ENCODE assay signal across 21 cellular contexts in genomic region chr11:127126956-127127355, GRCh38.
"Had no signal": no experiment of that assay in that cellular context is flagged by ENCODE, and none has a peak within 500 bp of the region (broad histone marks: within the 10 kb centered on the region; RNA-seq: fewer than 3 reads in every experiment).

No MANE protein-coding gene starts in this region.

- DNase-seq: effector CD4-positive, alpha-beta T cell; heart left ventricle; hippocampal formation; kidney glomerular epithelial cell; mesendoderm; naive B cell; posterior cingulate gyrus; stimulated activated CD4-positive, alpha-beta T cell treated with anti-CD3 and anti-CD28 coated beads, Interleukin-2, amount 100 ng/mL, for 24 hours; stimulated activated CD4-positive, alpha-beta T cell treated with anti-CD3 and anti-CD28 coated beads, Interleukin-4, amount 100 ng/mL, for 4 hours; stimulated activated naive B cell treated with anti-CD40 and anti-IgM and Interleukin-4, amounts not matched to agents 10 μg/mL and 1 μg/mL and 100 μg/mL, for 72 hours; stimulated activated naive CD8-positive, alpha-beta T cell treated with anti-CD3 and anti-CD28 coated beads, Interleukin-15, amount 100 ng/mL, for 72 hours; upper lobe of right lung had no signal

- H3K4me1 ChIP-seq: heart left ventricle, testis, tibial nerve, upper lobe of right lung, vagina had no signal

- H3K4me3 Mint-ChIP-seq: naive B cell; nephron; stimulated activated naive B cell treated with anti-CD40 and anti-IgM and Interleukin-4, amounts not matched to agents 10 μg/mL and 1 μg/mL and 100 μg/mL, for 72 hours; stimulated activated naive CD8-positive, alpha-beta T cell treated with anti-CD3 and anti-CD28 coated beads, Interleukin-15, amount 100 ng/mL, for 72 hours had no signal

- H3K9me3 ChIP-seq: heart left ventricle, neutrophil, testis, tibial nerve, upper lobe of right lung, vagina had no signal

- H3K4me1 Mint-ChIP-seq: naive B cell; nephron; stimulated activated naive B cell treated with anti-CD40 and anti-IgM and Interleukin-4, amounts not matched to agents 10 μg/mL and 1 μg/mL and 100 μg/mL, for 72 hours; stimulated activated naive CD8-positive, alpha-beta T cell treated with anti-CD3 and anti-CD28 coated beads, Interleukin-15, amount 100 ng/mL, for 72 hours had no signal

- H3K4me3 ChIP-seq: heart left ventricle, skin epidermis, tibial nerve, upper lobe of right lung, vagina had no signal

- H3K36me3 Mint-ChIP-seq: naive B cell; stimulated activated naive B cell treated with anti-CD40 and anti-IgM and Interleukin-4, amounts not matched to agents 10 μg/mL and 1 μg/mL and 100 μg/mL, for 72 hours had no signal

- H3K36me3 ChIP-seq: heart left ventricle, neutrophil, tibial nerve, upper lobe of right lung, vagina had no signal

- H3K27ac Mint-ChIP-seq: naive B cell; nephron; stimulated activated naive B cell treated with anti-CD40 and anti-IgM and Interleukin-4, amounts not matched to agents 10 μg/mL and 1 μg/mL and 100 μg/mL, for 72 hours; stimulated activated naive CD8-positive, alpha-beta T cell treated with anti-CD3 and anti-CD28 coated beads, Interleukin-15, amount 100 ng/mL, for 72 hours had no signal

- H3K27ac ChIP-seq: heart left ventricle, neutrophil, skin epidermis, testis, tibial nerve, upper lobe of right lung, vagina had no signal

- ATAC-seq: heart left ventricle; sciatic nerve; stimulated activated naive B cell treated with anti-CD40 and anti-IgM and Interleukin-4, amounts not matched to agents 10 μg/mL and 1 μg/mL and 100 μg/mL, for 72 hours; stimulated activated naive CD8-positive, alpha-beta T cell treated with anti-CD3 and anti-CD28 coated beads, Interleukin-15, amount 100 ng/mL, for 72 hours; upper lobe of right lung had no signal

- FAIRE-seq: frontal cortex, islet of Langerhans had no signal

- H3K27me3 Mint-ChIP-seq: stimulated activated naive B cell treated with anti-CD40 and anti-IgM and Interleukin-4, amounts not matched to agents 10 μg/mL and 1 μg/mL and 100 μg/mL, for 72 hours; stimulated activated naive CD8-positive, alpha-beta T cell treated with anti-CD3 and anti-CD28 coated beads, Interleukin-15, amount 100 ng/mL, for 72 hours had no signal

- H3K27me3 ChIP-seq: neutrophil, testis, tibial nerve, upper lobe of right lung, vagina had no signal

- H3K9me3 Mint-ChIP-seq: nephron had no signal
